12 cellular contexts compared by ENCODE assay signal in the genomic region with DNA sequence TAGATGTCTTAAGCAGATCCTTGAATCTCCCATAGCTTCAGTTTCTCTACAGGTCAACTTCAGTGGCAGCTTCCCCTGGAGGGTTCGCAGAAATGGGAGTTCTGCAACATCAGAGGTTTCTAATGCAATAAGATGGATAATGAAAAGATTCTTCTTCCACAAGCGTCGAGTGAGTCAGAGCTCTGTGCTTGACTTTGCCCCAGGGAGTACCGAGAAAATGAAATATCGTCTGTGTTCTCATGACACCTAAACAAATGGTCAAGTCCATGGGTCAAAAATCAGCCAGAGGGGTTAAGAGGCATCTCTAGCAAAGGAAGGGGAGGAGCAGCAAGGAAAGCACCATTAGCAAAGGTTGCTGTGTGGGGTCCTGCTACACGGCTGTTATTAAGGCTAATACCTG. TPM values are rescaled to one million over a fixed set of nuclear protein-coding genes. Genes with fewer than 3 reads are reported as not detected.
DNase-seq lines count a peak whose midpoint lies in the region; ATAC-seq and TF ChIP-seq lines count a peak whose summit lies in the region.
"Had no signal": no experiment of that assay in that cellular context is flagged by ENCODE, and none has a peak within 500 bp of the region (broad histone marks: within the 10 kb centered on the region; RNA-seq: fewer than 3 reads in every experiment).

No MANE protein-coding gene starts in this region.

- no peaks in the 10 kb centered on the region for H3K27me3 ChIP-seq in RWPE2 (ENCODE audit: insufficient read depth, poor library complexity, severe bottlenecking)
- H3K27me3 ChIP-seq in fibroblast of lung (ENCODE audit: control insufficient read depth, insufficient read depth, low read length) = peaks cover 2% of the 10 kb centered on the region

- H3K9me3 Mint-ChIP-seq in osteocyte (ENCODE audit: unreplicated experiment) = no peaks in the 10 kb centered on the region
- H3K9me3 Mint-ChIP-seq: CD8-positive, alpha-beta T cell had no signal

- H3K27ac ChIP-seq in RWPE2 (ENCODE audit: poor library complexity, severe bottlenecking) = peak overlapping the region; percentile 57
- peak overlapping the region; percentile 6 for H3K27ac ChIP-seq in fibroblast of lung (ENCODE audit: insufficient read depth, low read length)
- H3K27ac ChIP-seq: dorsolateral prefrontal cortex had no signal

- DNase-seq in COLO829 (ENCODE audit: low spot score) (peak; percentile 86), RWPE2 (ENCODE audit: low spot score) (no peak), fibroblast of lung (ENCODE audit: low read depth in 2 of 2) (peak; percentile 83 to 90), osteocyte (ENCODE audit: extremely low spot score, unreplicated experiment) (no peak), Ammon's horn (ENCODE audit: low spot score) (no peak), NCI-H446 treated with DMSO at 0.1 percent for 48 hours (lab: John Stamatoyannopoulos, UW) (no peak)
- DNase-seq: CD8-positive, alpha-beta T cell; dorsolateral prefrontal cortex; NCI-H2171 treated with DMSO at 0.1 percent for 48 hours; SHP77 treated with DMSO at 0.1 percent for 48 hours had no signal

- H3K9ac ChIP-seq in fibroblast of lung (ENCODE audit: insufficient read depth, low read length) = no peak overlapping the region

- H3K79me2 ChIP-seq in fibroblast of lung (ENCODE audit: control insufficient read depth, insufficient read depth, low read length) = no peaks in the 10 kb centered on the region

- ATAC-seq in RWPE2 (ENCODE audit: low read depth) (peak; percentile 74), HG02840 (IDR thresholded peaks at IDR 0.05; ENCODE audit: low FRiP score, unreplicated experiment) (no peak), HG03108 (IDR thresholded peaks at IDR 0.05; ENCODE audit: unreplicated experiment) (no peak)
- ATAC-seq: CD8-positive, alpha-beta T cell had no signal

- no peak overlapping the region for H3K4me3 ChIP-seq in RWPE2 (ENCODE audit: severe bottlenecking)
- H3K4me3 ChIP-seq in fibroblast of lung (replicated peaks in 1 of 4; ENCODE audit: control extremely low read depth in 1 of 4, insufficient read depth in 1 of 4, low read depth in 3 of 4, low read length in 4 of 4) = no peak overlapping the region
- H3K4me3 ChIP-seq: dorsolateral prefrontal cortex had no signal

- no peaks in the 10 kb centered on the region for H4K20me1 ChIP-seq in fibroblast of lung (ENCODE audit: control insufficient read depth, extremely low read depth, insufficient read depth, low read length)

- H3K4me3 Mint-ChIP-seq in osteocyte (ENCODE audit: unreplicated experiment) = no peak overlapping the region
- H3K4me3 Mint-ChIP-seq: CD8-positive, alpha-beta T cell had no signal

- H3K4me1 ChIP-seq in RWPE2 (ENCODE audit: insufficient read depth, poor library complexity, severe bottlenecking) (peaks cover 17% of the 10 kb centered on the region), fibroblast of lung (ENCODE audit: control insufficient read depth, extremely low read depth, insufficient read depth, low read length) (peaks cover 9% of the 10 kb centered on the region)

- H3K36me3 ChIP-seq in RWPE2 (ENCODE audit: low read depth) (no peaks in the 10 kb centered on the region), fibroblast of lung (ENCODE audit: control insufficient read depth, insufficient read depth, low read length) (no peaks in the 10 kb centered on the region)

- H3K27ac Mint-ChIP-seq in osteocyte (ENCODE audit: unreplicated experiment) = peak overlapping the region; percentile 74
- H3K27ac Mint-ChIP-seq: CD8-positive, alpha-beta T cell had no signal

- H3K9me3 ChIP-seq in RWPE2 (ENCODE audit: severe bottlenecking) (no peaks in the 10 kb centered on the region), fibroblast of lung (ENCODE audit: control insufficient read depth, insufficient read depth, low read depth, low read length) (no peaks in the 10 kb centered on the region)

- no peaks in the 10 kb centered on the region for H3K27me3 Mint-ChIP-seq in osteocyte (ENCODE audit: unreplicated experiment)

- no peak overlapping the region for H3K4me2 ChIP-seq in fibroblast of lung (ENCODE audit: extremely low read depth, insufficient read depth, low read length)

- H3K36me3 Mint-ChIP-seq in osteocyte (ENCODE audit: unreplicated experiment) = no peaks in the 10 kb centered on the region
- H3K36me3 Mint-ChIP-seq: CD8-positive, alpha-beta T cell had no signal

- peaks cover 65% of the 10 kb centered on the region for H3K4me1 Mint-ChIP-seq in osteocyte (ENCODE audit: unreplicated experiment)

- no peak for TF ChIP-seq CTCF in RWPE2 (IDR thresholded peaks at IDR 0.05; ENCODE audit: poor library complexity, severe bottlenecking)
- TF ChIP-seq CTCF in fibroblast of lung (conservative IDR thresholded peaks at IDR 0.05 in 1 of 2, IDR thresholded peaks at IDR 0.05 in 1 of 2; ENCODE audit: low read depth in 1 of 2, low read length in 2 of 2) = no peak
- TF ChIP-seq CTCF in osteocyte (IDR thresholded peaks at IDR 0.05) = no peak

- no peak overlapping the region for H2AFZ ChIP-seq in fibroblast of lung (ENCODE audit: low read length)

RNA-seq across cellular contexts. Expression of gene ADRA1B, which starts 3.2 kb away (rescaled TPM):
- 0.26 and 0.99 TPM in 2 replicates for total RNA-seq in fibroblast of lung
- 0.73 and 1.7 TPM in 2 replicates for polyA plus RNA-seq in fibroblast of lung
- polyA plus RNA-seq in fibroblast of lung (2012) = 1.3 and 2.4 TPM in 2 replicates
- polyA minus RNA-seq in fibroblast of lung (ENCODE audit: low replicate concordance) = 0.19 and 5.2 TPM in 2 replicates
- 4.0 and 4.6 TPM in 2 replicates for total RNA-seq in osteocyte
- total RNA-seq: CD8-positive, alpha-beta T cell had no signal

Comparison
In these comparisons a context has a peak if more than half of its experiments do, and no peak if none do; other contexts are left out.
1. DNase-seq: peak in COLO829 (single experiment) and fibroblast of lung (2 of 2); none in RWPE2 (single experiment), osteocyte (single experiment), Ammon's horn (single experiment) and NCI-H446 treated with DMSO at 0.1 percent for 48 hours (single experiment).